Comparison of ENCODE assay signal across 9 cellular contexts in the genomic region with DNA sequence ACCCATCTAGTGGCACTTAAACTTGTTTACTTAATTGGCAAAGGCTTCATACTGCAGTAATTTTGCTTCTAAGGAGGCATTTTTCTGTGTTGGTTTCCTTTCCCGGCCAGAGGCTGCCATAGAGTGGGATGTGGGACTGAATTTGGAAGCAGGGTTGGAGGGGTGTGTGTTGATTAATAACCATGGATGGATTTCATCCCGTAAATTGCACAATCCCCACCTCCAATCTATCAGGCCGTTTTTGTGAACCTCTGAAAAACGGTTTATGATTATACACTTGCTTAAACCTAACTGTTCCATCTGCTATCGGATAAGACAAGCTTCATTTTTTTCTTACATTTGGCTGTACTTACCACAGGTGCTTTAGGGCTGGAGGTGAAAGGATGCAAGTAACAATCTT. TPM values are rescaled to one million over a fixed set of nuclear protein-coding genes. Genes with fewer than 3 reads are reported as not detected.
DNase-seq lines count a peak whose midpoint lies in the region; ATAC-seq, FAIRE-seq and TF ChIP-seq lines count a peak whose summit lies in the region.
"Had no signal": no experiment of that assay in that cellular context is flagged by ENCODE, and none has a peak within 500 bp of the region (broad histone marks: within the 10 kb centered on the region; RNA-seq: fewer than 3 reads in every experiment).

No MANE protein-coding gene starts in this region.

- peaks cover 36% of the 10 kb centered on the region for H3K4me1 Mint-ChIP-seq in memory B cell

- H3K9me3 Mint-ChIP-seq in memory B cell: no peaks in the 10 kb centered on the region

- H3K4me1 ChIP-seq in heart right ventricle (peaks cover 7 to 56% (median 24%) of the 10 kb centered on the region in 9 donors), uterus (peaks cover 0 to 5% of the 10 kb centered on the region in 2 donors)

- H3K4me3 ChIP-seq in heart right ventricle (peak overlapping the region in 8 of 10 donors; percentile 81 to 95 (median 90)), astrocyte of the cerebellum (ENCODE audit: low read depth, low read length) (peak overlapping the region; percentile 95), uterus (peak overlapping the region; percentile 62 to 90)

- TF ChIP-seq POLR2A in uterus (IDR thresholded peaks at IDR 0.05): no peak

- ATAC-seq in heart right ventricle (no peak), Right ventricle myocardium superior (ENCODE audit: poor library complexity) (no peak), memory B cell (ENCODE audit: low read depth) (no peak)

- H3K27me3 ChIP-seq in heart right ventricle (no peaks in the 10 kb centered on the region), uterus (no peaks in the 10 kb centered on the region)

- in situ Hi-C loops in astrocyte of the cerebellum (cut with HindIII; ENCODE audit: low sequenced_read_pairs): loop anchor here (5.0 kb wide), 1 partner anchor 50 kb away; no protein-coding TSS in a partner anchor

- no peaks in the 10 kb centered on the region for H3K27me3 Mint-ChIP-seq in memory B cell

- intact Hi-C loops in heart right ventricle (cut with DNase I): loop anchor here in 2 of 10 donors (10.0 kb wide), 2 partner anchors 108 to 138 kb away; no protein-coding TSS in a partner anchor
- intact Hi-C loops in Right ventricle myocardium superior (cut with DNase I): no loop called here
- intact Hi-C loops in uterus (cut with DNase I; ENCODE audit: low total_unique reads): no loop called here

- DNase-seq in heart right ventricle: no peak
- no peak for DNase-seq in Right ventricle myocardium superior
- DNase-seq in astrocyte of the cerebellum (ENCODE audit: low read depth): no peak
- no peak for DNase-seq in memory B cell (ENCODE audit: low spot score in 2 of 2)
- no peak for DNase-seq in uterus
- no peak for DNase-seq in NCI-H128 (lab: John Stamatoyannopoulos, UW; ENCODE audit: unreplicated experiment)
- no peak for DNase-seq in HTR-8/SVneo (ENCODE audit: insufficient read length, low spot score)
- no peak for DNase-seq in central memory CD4-positive, alpha-beta T cell

- FAIRE-seq in HTR-8/SVneo (lab: Jason Lieb, UNC): no peak
- FAIRE-seq: endometrium had no signal

- H3K27ac Mint-ChIP-seq in memory B cell: peak overlapping the region; percentile 77

- TF ChIP-seq CTCF in heart right ventricle (IDR thresholded peaks at IDR 0.05): no peak
- no peak for TF ChIP-seq CTCF in astrocyte of the cerebellum (IDR thresholded peaks at IDR 0.05; ENCODE audit: low read depth, low read length, missing control alignments)
- no peak for TF ChIP-seq CTCF in uterus (IDR thresholded peaks at IDR 0.05)

- peaks cover 13% of the 10 kb centered on the region for H3K36me3 Mint-ChIP-seq in memory B cell

- H3K4me3 Mint-ChIP-seq in memory B cell: peak overlapping the region; percentile 89

- no peaks in the 10 kb centered on the region for H3K9me3 ChIP-seq in heart right ventricle
- no peaks in the 10 kb centered on the region for H3K9me3 ChIP-seq in uterus

- H3K36me3 ChIP-seq in heart right ventricle (peaks cover 0 to 29% (median 0%) of the 10 kb centered on the region in 9 donors), uterus (no peaks in the 10 kb centered on the region)

- 70 to 74% methylated on average over 5 of the region's 5 CpGs for WGBS in heart right ventricle, 2 donors

- peak overlapping the region in 1 of 10 donors; percentile 91 for H3K27ac ChIP-seq in heart right ventricle
- peak overlapping the region in 1 of 2 donors; percentile 81 for H3K27ac ChIP-seq in uterus

RNA-seq across cellular contexts. Expression of gene TMEM60, which starts 1.3 kb away (rescaled TPM):
- total RNA-seq in heart right ventricle: 1 to 10 TPM; 4.7 to 9.9 (median 7.1) TPM
- polyA plus RNA-seq in heart right ventricle: 10 to 100 TPM; 13.6 to 15.6 TPM
- 6.6 TPM for total RNA-seq in Right ventricle myocardium superior
- total RNA-seq in uterus: 10 to 100 TPM in 2 of 4 donors, 1 to 10 TPM in 1, under 1 TPM in 1; 0.51 to 27.6 (median 9.0) TPM

RNA-seq across cellular contexts. Expression of gene PHTF2, which starts 1.6 kb away (rescaled TPM):
- total RNA-seq in heart right ventricle: 10 to 100 TPM; 13.6 to 29.1 (median 25.6) TPM
- polyA plus RNA-seq in heart right ventricle: 10 to 100 TPM; 12.8 to 13.5 TPM
- total RNA-seq in Right ventricle myocardium superior: 17.6 TPM
- total RNA-seq in uterus: 10 to 100 TPM in 3 of 4 donors, 1 to 10 TPM in 1; 6.4 to 54.8 (median 24.7) TPM
